ENCODE assay signal across 8 cellular contexts in the genomic region with DNA sequence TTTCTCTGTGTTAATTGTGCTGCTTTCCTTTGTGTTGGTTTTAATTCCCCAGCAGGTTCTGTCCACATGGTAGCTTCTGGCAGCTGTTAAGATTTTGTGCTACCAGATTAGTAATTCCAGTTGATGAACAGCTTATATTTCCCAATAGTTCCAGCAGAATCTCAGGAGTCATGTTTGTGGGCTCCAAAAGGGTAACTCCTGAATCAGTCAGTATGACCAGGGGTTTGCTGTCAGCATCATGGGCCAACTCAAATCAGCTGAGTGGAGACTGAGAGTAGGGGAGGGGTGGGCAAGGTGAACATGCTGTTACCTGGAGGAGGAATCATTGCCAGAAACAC.
A peak's percentile ranks its signal among the peaks of the same experiment; 100 is the strongest.
DNase-seq lines count a peak whose midpoint lies in the region; ATAC-seq lines count a peak whose summit lies in the region.

No MANE protein-coding gene starts in this region.

- H3K4me3 ChIP-seq in CD4-positive, CD25-positive, alpha-beta regulatory T cell (ENCODE audit: low read depth, low read length), result peak overlapping the region; percentile 28
- no peak overlapping the region for H3K4me3 ChIP-seq in mucosa of rectum (ENCODE audit: low read length in 2 of 2)

- peaks cover 21 to 56% (median 44%) of the 10 kb centered on the region in 4 donors for H3K4me1 Mint-ChIP-seq in CD4-positive, CD25-positive, alpha-beta regulatory T cell
- H3K4me1 Mint-ChIP-seq in activated naive CD8-positive, alpha-beta T cell treated with anti-CD3 and anti-CD28 coated beads, Interleukin-2, amount 50 U/mL, for 24 hours, result peaks cover 76% of the 10 kb centered on the region

- peak overlapping the region in 3 of 4 donors; percentile 23 to 42 (median 34) for H3K4me3 Mint-ChIP-seq in CD4-positive, CD25-positive, alpha-beta regulatory T cell
- H3K4me3 Mint-ChIP-seq in activated naive CD8-positive, alpha-beta T cell treated with anti-CD3 and anti-CD28 coated beads, Interleukin-2, amount 50 U/mL, for 24 hours, result no peak overlapping the region

- no peaks in the 10 kb centered on the region for H3K36me3 ChIP-seq in CD4-positive, CD25-positive, alpha-beta regulatory T cell (ENCODE audit: control insufficient read depth, insufficient read depth, low read length)
- no peaks in the 10 kb centered on the region for H3K36me3 ChIP-seq in mucosa of rectum (ENCODE audit: control insufficient read depth in 2 of 2, insufficient read depth in 2 of 2, low read length in 2 of 2)

- peak overlapping the region; percentile 78 to 88 (median 87) for H3K27ac Mint-ChIP-seq in CD4-positive, CD25-positive, alpha-beta regulatory T cell
- peak overlapping the region; percentile 89 for H3K27ac Mint-ChIP-seq in activated naive CD8-positive, alpha-beta T cell treated with anti-CD3 and anti-CD28 coated beads, Interleukin-2, amount 50 U/mL, for 24 hours

- H3K4me1 ChIP-seq in CD4-positive, CD25-positive, alpha-beta regulatory T cell (ENCODE audit: control insufficient read depth, insufficient read depth, low read length, poor library complexity, severe bottlenecking), result peaks cover 28% of the 10 kb centered on the region
- peaks cover 0 to 24% of the 10 kb centered on the region in 2 donors for H3K4me1 ChIP-seq in mucosa of rectum (ENCODE audit: control insufficient read depth in 2 of 2, insufficient read depth in 2 of 2, low read length in 2 of 2)

- H3K9me3 Mint-ChIP-seq in CD4-positive, CD25-positive, alpha-beta regulatory T cell, result no peaks in the 10 kb centered on the region
- H3K9me3 Mint-ChIP-seq in activated naive CD8-positive, alpha-beta T cell treated with anti-CD3 and anti-CD28 coated beads, Interleukin-2, amount 50 U/mL, for 24 hours, result peaks cover 3% of the 10 kb centered on the region

- H3K36me3 Mint-ChIP-seq in CD4-positive, CD25-positive, alpha-beta regulatory T cell, result peaks cover 4% of the 10 kb centered on the region
- no peaks in the 10 kb centered on the region for H3K36me3 Mint-ChIP-seq in activated naive CD8-positive, alpha-beta T cell treated with anti-CD3 and anti-CD28 coated beads, Interleukin-2, amount 50 U/mL, for 24 hours (ENCODE audit: low read depth)

- no peaks in the 10 kb centered on the region for H3K9me3 ChIP-seq in CD4-positive, CD25-positive, alpha-beta regulatory T cell (ENCODE audit: control insufficient read depth in 2 of 2, low read length in 2 of 2)
- no peaks in the 10 kb centered on the region for H3K9me3 ChIP-seq in mucosa of rectum (ENCODE audit: control insufficient read depth in 2 of 2, low read length in 2 of 2)

- H3K27ac ChIP-seq in CD4-positive, CD25-positive, alpha-beta regulatory T cell (ENCODE audit: insufficient read depth, low read length, poor library complexity, severe bottlenecking), result no peak overlapping the region
- H3K27ac ChIP-seq in mucosa of rectum (ENCODE audit: low read depth in 2 of 2, low read length in 2 of 2), result peak overlapping the region; percentile 73 to 82

- no peaks in the 10 kb centered on the region for H3K27me3 ChIP-seq in CD4-positive, CD25-positive, alpha-beta regulatory T cell (ENCODE audit: control insufficient read depth, insufficient read depth, low read length)
- H3K27me3 ChIP-seq in mucosa of rectum (ENCODE audit: control insufficient read depth in 2 of 2, insufficient read depth in 2 of 2, low read length in 2 of 2), result no peaks in the 10 kb centered on the region

- no peak for DNase-seq in CD4-positive, CD25-positive, alpha-beta regulatory T cell
- DNase-seq in activated naive CD8-positive, alpha-beta T cell treated with anti-CD3 and anti-CD28 coated beads, Interleukin-2, amount 50 U/mL, for 24 hours, result no peak
- DNase-seq in NCI-H1048 (lab: John Stamatoyannopoulos, UW) (no peak), inferior parietal cortex (ENCODE audit: extremely low spot score) (no peak), mucosa of gallbladder (ENCODE audit: low spot score) (no peak)

- no peak for ATAC-seq in CD4-positive, CD25-positive, alpha-beta regulatory T cell (ENCODE audit: low read depth in 2 of 2)
- ATAC-seq in HG03280 (IDR thresholded peaks at IDR 0.05; ENCODE audit: unreplicated experiment) (peak; percentile 6), GM21825 (IDR thresholded peaks at IDR 0.05; ENCODE audit: unreplicated experiment) (no peak)
- ATAC-seq in activated naive CD8-positive, alpha-beta T cell treated with anti-CD3 and anti-CD28 coated beads, Interleukin-2, amount 50 U/mL, for 24 hours, result no peak

- no peak overlapping the region for H3K9ac ChIP-seq in mucosa of rectum (ENCODE audit: low read depth in 1 of 2, low read length in 2 of 2)

- H3K27me3 Mint-ChIP-seq in CD4-positive, CD25-positive, alpha-beta regulatory T cell, result no peaks in the 10 kb centered on the region
- no peaks in the 10 kb centered on the region for H3K27me3 Mint-ChIP-seq in activated naive CD8-positive, alpha-beta T cell treated with anti-CD3 and anti-CD28 coated beads, Interleukin-2, amount 50 U/mL, for 24 hours
